Comparison of ENCODE assay signal across 9 cellular contexts in genomic region chr20:19992996-19993908, GRCh38. TPM values are rescaled to one million over a fixed set of nuclear protein-coding genes. Genes with fewer than 3 reads are reported as not detected.
DNase-seq lines count a peak whose midpoint lies in the region; ATAC-seq and TF ChIP-seq lines count a peak whose summit lies in the region.
"Had no signal": no experiment of that assay in that cellular context is flagged by ENCODE, and none has a peak within 500 bp of the region (broad histone marks: within the 10 kb centered on the region; RNA-seq: fewer than 3 reads in every experiment).

No MANE protein-coding gene starts in this region.

- no peaks in the 10 kb centered on the region for H3K9me3 Mint-ChIP-seq in neural crest cell

- POLR2A ChIA-PET in Panc1 (lab: Charles Lee) = interaction anchor here (1.1 kb wide), 1 partner anchor 75 kb away, joined by 3 read pairs; no protein-coding TSS in a partner anchor

- CTCF ChIA-PET in Panc1 (lab: Charles Lee) = interaction anchor here (0.7 to 1.5 kb wide), 3 partner anchors 13 to 220 kb away, joined by 3 read pairs; no protein-coding TSS in a partner anchor

- no peaks in the 10 kb centered on the region for H3K27me3 Mint-ChIP-seq in neural crest cell (ENCODE audit: low read depth)

- no peaks in the 10 kb centered on the region for H3K9me3 ChIP-seq in Panc1 (ENCODE audit: control insufficient read depth, insufficient read depth, low read depth, low read length)
- no peaks in the 10 kb centered on the region for H3K9me3 ChIP-seq in esophagus squamous epithelium

- H3K27ac Mint-ChIP-seq in neural crest cell (ENCODE audit: unreplicated experiment) = peak overlapping the region; percentile 24

- peak overlapping the region; percentile 99 for H3K27ac ChIP-seq in Panc1 (ENCODE audit: low read length)
- peak overlapping the region; percentile 80 to 89 (median 88) for H3K27ac ChIP-seq in esophagus squamous epithelium

- H3K36me3 ChIP-seq in Panc1 (ENCODE audit: control insufficient read depth, insufficient read depth, low read length) = peaks cover 7% of the 10 kb centered on the region
- peaks cover 2 to 70% (median 9%) of the 10 kb centered on the region in 3 donors for H3K36me3 ChIP-seq in esophagus squamous epithelium

- DNase-seq in AG08396 (ENCODE audit: low spot score) (peak; percentile 47), Panc1 (ENCODE audit: low read depth, low spot score) (no peak), esophagus squamous epithelium (lab: John Stamatoyannopoulos, UW) (no peak), neural crest cell (ENCODE audit: low read depth, low spot score) (no peak)
- no peak for DNase-seq in stimulated activated CD4-positive, alpha-beta T cell treated with anti-CD3 and anti-CD28 coated beads, Interleukin-4, amount 100 ng/mL, for 24 hours
- DNase-seq in activated CD4-positive, alpha-beta T cell treated with anti-CD3 and anti-CD28 coated beads for 48 hours = no peak

- no peak for TF ChIP-seq POLR2A in esophagus squamous epithelium (IDR thresholded peaks at IDR 0.05)

- BruUV-seq in Panc1 (replicated peaks; lab: Mats Ljungman, UMichigan) = TSS peak; percentile 34

- H3K36me3 Mint-ChIP-seq in neural crest cell (ENCODE audit: low read depth) = no peaks in the 10 kb centered on the region

- H3K4me1 ChIP-seq in Panc1 (ENCODE audit: control insufficient read depth, insufficient read depth, low read length) (peaks cover 56% of the 10 kb centered on the region), esophagus squamous epithelium (peaks cover 20 to 85% (median 51%) of the 10 kb centered on the region in 3 donors)

- whole genome bisulfite sequencing in esophagus squamous epithelium, 2 donors = 22 to 35% methylated on average over 14 of the region's 14 CpGs

- no peaks in the 10 kb centered on the region for H3K27me3 ChIP-seq in Panc1 (ENCODE audit: control insufficient read depth, insufficient read depth, low read length)
- H3K27me3 ChIP-seq in esophagus squamous epithelium = no peaks in the 10 kb centered on the region

- in situ Hi-C loops in Panc1 (cut with HindIII; ENCODE audit: low pct_unique_long_range_greater_than_20kb, low sequenced_read_pairs) = no loop called here

- H3K4me1 Mint-ChIP-seq in neural crest cell = peaks cover 39% of the 10 kb centered on the region

- ATAC-seq in Panc1 (peak; percentile 93), HG03196 (IDR thresholded peaks at IDR 0.05; ENCODE audit: unreplicated experiment) (no peak), GM19452 (IDR thresholded peaks at IDR 0.05; ENCODE audit: unreplicated experiment) (no peak)

- H3K4me3 Mint-ChIP-seq in neural crest cell = peak overlapping the region; percentile 32

- intact Hi-C loops in Panc1 (cut with micrococcal nuclease; ENCODE audit: unreplicated experiment) = no loop called here
- intact Hi-C loops in esophagus squamous epithelium (cut with DNase I) = loop anchor here (10.0 kb wide), 1 partner anchor 208 kb away; no protein-coding TSS in a partner anchor

- H3K4me3 ChIP-seq in Panc1 (ENCODE audit: low read depth in 2 of 2, low read length in 2 of 2) (peak overlapping the region; percentile 27 to 52), esophagus squamous epithelium (peak overlapping the region in 1 of 4 donors; percentile 0)

- TF ChIP-seq CTCF in Panc1 (IDR thresholded peaks at IDR 0.05) (no peak), esophagus squamous epithelium (IDR thresholded peaks at IDR 0.05) (no peak), neural crest cell (conservative IDR thresholded peaks at IDR 0.05) (no peak)

RNA-seq across cellular contexts. Expression of gene NAA20, which starts 23.9 kb away (rescaled TPM):
- total RNA-seq in Panc1 (2021; ENCODE audit: unreplicated experiment) (65.6 TPM), esophagus squamous epithelium (100 to 1,000 TPM; 115 to 164 (median 139) TPM), neural crest cell (38.2 and 40.3 TPM in 2 replicates)
- polyA plus RNA-seq in Panc1 (2012; ENCODE audit: insufficient read length) = 56.9 TPM

RNA-seq across cellular contexts. Expression of gene CRNKL1, which starts 59.0 kb away (rescaled TPM):
- total RNA-seq in Panc1 (2021; ENCODE audit: unreplicated experiment) (16.4 TPM), esophagus squamous epithelium (10 to 100 TPM in 3 of 4 donors, 1 to 10 TPM in 1; 9.3 to 19.4 (median 15.8) TPM), neural crest cell (24.0 and 25.8 TPM in 2 replicates)
- 13.1 TPM for polyA plus RNA-seq in Panc1 (2012; ENCODE audit: insufficient read length)

RNA-seq across cellular contexts. Expression of gene CFAP61, which starts 59.1 kb away (rescaled TPM):
- total RNA-seq in Panc1 (2021; ENCODE audit: unreplicated experiment) (0.28 TPM), esophagus squamous epithelium (under 1 TPM in 1 of 4 donors, not detected in 3; 0.38 TPM), neural crest cell (1.7 and 1.9 TPM in 2 replicates)
- not detected for polyA plus RNA-seq in Panc1 (2012; ENCODE audit: insufficient read length)
- total RNA-seq: glomerular endothelial cell had no signal
